22 cellular contexts compared by ENCODE assay signal in the genomic region with DNA sequence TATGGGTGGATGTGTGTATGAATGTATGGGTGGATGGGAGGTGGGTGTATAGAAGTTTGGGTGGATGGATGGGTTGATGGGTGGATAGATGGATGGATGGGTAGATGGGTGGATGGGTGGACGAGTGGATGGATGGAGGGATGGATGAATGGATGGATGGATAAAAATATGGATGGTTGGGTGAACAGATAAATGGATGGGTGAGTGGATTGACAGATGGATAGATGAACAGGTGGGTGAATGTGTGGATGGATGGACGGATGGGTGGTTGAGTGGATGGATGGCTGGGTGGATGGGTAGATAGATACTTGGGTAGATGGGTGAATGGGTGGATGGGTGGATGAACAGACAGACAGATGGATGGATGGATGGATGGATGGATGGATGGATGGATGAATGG.
"Had no signal": no experiment of that assay in that cellular context is flagged by ENCODE, and none has a peak within 500 bp of the region (broad histone marks: within the 10 kb centered on the region; RNA-seq: fewer than 3 reads in every experiment).

No MANE protein-coding gene starts in this region.

- H3K4me3 ChIP-seq: colonic mucosa, gastroesophageal sphincter, heart left ventricle, hepatocyte, lower lobe of right lung, mucosa of descending colon had no signal

- FAIRE-seq: frontal cortex, kidney had no signal

- H3K27me3 ChIP-seq: colonic mucosa, foreskin keratinocyte, hepatocyte had no signal

- H3K9me3 ChIP-seq: colonic mucosa, gastroesophageal sphincter, heart left ventricle, lower lobe of right lung had no signal

- H3K27ac ChIP-seq: colonic mucosa, epithelial cell of prostate, foreskin keratinocyte, gastroesophageal sphincter, heart left ventricle, hepatocyte, lower lobe of right lung had no signal

- DNase-seq: cerebellar nuclear complex; colonic mucosa; cortex of kidney; effector CD4-positive, alpha-beta T cell; effector memory CD8-positive, alpha-beta T cell; erythroblast; foreskin keratinocyte; heart left ventricle; hypothalamus; immature natural killer cell; islet precursor cell; kidney; kidney glomerular epithelial cell; left colon; left ventricle myocardium superior; lower lobe of right lung; mesenchymal stem cell; mucosa of descending colon had no signal

- H2AFZ ChIP-seq: hepatocyte had no signal

- H3K79me2 ChIP-seq: hepatocyte had no signal

- H3K36me3 ChIP-seq: colonic mucosa, gastroesophageal sphincter, heart left ventricle, lower lobe of right lung had no signal

- H3K4me1 ChIP-seq: colonic mucosa, foreskin keratinocyte, gastroesophageal sphincter, heart left ventricle, lower lobe of right lung had no signal

- H3K4me2 ChIP-seq: hepatocyte had no signal
